Comparison of ENCODE assay signal across 10 cellular contexts in genomic region chr2:62303818-62304217, GRCh38.
DNase-seq lines count a peak whose midpoint lies in the region; ATAC-seq and TF ChIP-seq lines count a peak whose summit lies in the region.
"Had no signal": no experiment of that assay in that cellular context is flagged by ENCODE, and none has a peak within 500 bp of the region (broad histone marks: within the 10 kb centered on the region; RNA-seq: fewer than 3 reads in every experiment).

No MANE protein-coding gene starts in this region.

- H3K36me3 ChIP-seq in gastrocnemius medialis (no peaks in the 10 kb centered on the region), H7 (replicated peaks; ENCODE audit: control insufficient read depth, insufficient read depth, low read length) (no peaks in the 10 kb centered on the region)

- peak; percentile 50 for DNase-seq in UCSD-AML1 (lab: John Stamatoyannopoulos, UW; ENCODE audit: unreplicated experiment)
- no peak for DNase-seq in gastrocnemius medialis
- DNase-seq in H7: no peak
- DNase-seq in HuH-7 (ENCODE audit: low spot score): no peak
- DNase-seq in Right ventricle myocardium superior: no peak
- DNase-seq: GOT3, right cardiac atrium had no signal

- ATAC-seq in GM18519 (IDR thresholded peaks at IDR 0.05; ENCODE audit: low FRiP score, unreplicated experiment) (peak; percentile 31), HG03095 (IDR thresholded peaks at IDR 0.05; ENCODE audit: unreplicated experiment) (peak; percentile 41), gastrocnemius medialis (no peak), HG02678 (IDR thresholded peaks at IDR 0.05; ENCODE audit: unreplicated experiment) (no peak), Right ventricle myocardium superior (ENCODE audit: poor library complexity) (no peak)

- TF ChIP-seq POLR2A in gastrocnemius medialis (IDR thresholded peaks at IDR 0.05): no peak

- H3K4me1 ChIP-seq in gastrocnemius medialis: peaks cover 0 to 5% of the 10 kb centered on the region in 2 donors

- H3K27me3 ChIP-seq in gastrocnemius medialis (no peaks in the 10 kb centered on the region), H7 (ENCODE audit: control insufficient read depth, insufficient read depth, low read length) (no peaks in the 10 kb centered on the region)

- intact Hi-C loops in gastrocnemius medialis (cut with DNase I; ENCODE audit: low total_unique reads) (loop anchor here (10.0 kb wide), 1 partner anchor 109 kb away; the partner anchor contains the start of gene B3GNT2), Right ventricle myocardium superior (cut with DNase I) (no loop called here)

- H3K9me3 ChIP-seq in gastrocnemius medialis: no peaks in the 10 kb centered on the region

- peak overlapping the region; percentile 45 to 74 (median 66) for H3K27ac ChIP-seq in gastrocnemius medialis

- in situ Hi-C loops in gastrocnemius medialis (cut with MboI; ENCODE audit: low sequenced_read_pairs in 4 of 4): no loop called here

- no peak overlapping the region for H3K4me3 ChIP-seq in gastrocnemius medialis
- no peak overlapping the region for H3K4me3 ChIP-seq in H7 (ENCODE audit: insufficient read depth, low read depth, low read length)

- no peak for TF ChIP-seq CTCF in gastrocnemius medialis (IDR thresholded peaks at IDR 0.05 in 4 of 5, conservative IDR thresholded peaks at IDR 0.05 in 1 of 5)

Comparison
In these comparisons a context has a peak if more than half of its experiments do, and no peak if none do; other contexts are left out.
1. ATAC-seq: peak in GM18519 (single experiment) and HG03095 (single experiment); none in gastrocnemius medialis (0 of 2), HG02678 (single experiment) and Right ventricle myocardium superior (single experiment).